Comparison of ENCODE assay signal across 20 cellular contexts in genomic region chr11:80937831-80938230, GRCh38.
"Had no signal": no experiment of that assay in that cellular context is flagged by ENCODE, and none has a peak within 500 bp of the region (broad histone marks: within the 10 kb centered on the region; RNA-seq: fewer than 3 reads in every experiment).

No MANE protein-coding gene starts in this region.

- H3K4me1 ChIP-seq: prostate gland, sigmoid colon had no signal

- H3K4me3 ChIP-seq: prostate gland, sigmoid colon, thoracic aorta had no signal

- H3K27me3 Mint-ChIP-seq: activated naive CD8-positive, alpha-beta T cell; effector memory CD8-positive, alpha-beta T cell; natural killer cell treated with Interleukin-12 subunit alpha and Interleukin-12 subunit beta and Interleukin-15 and Interleukin-18, amount 100 ng/mL, for 72 hours had no signal

- H3K27ac ChIP-seq: prostate gland, sigmoid colon, thoracic aorta had no signal

- DNase-seq: activated CD4-positive, alpha-beta T cell treated with anti-CD3 and anti-CD28 coated beads for 1 hour; activated CD4-positive, alpha-beta T cell treated with anti-CD3 and anti-CD28 coated beads, Interleukin-2, amount 50 U/mL, for 48 hours; activated gamma-delta T cell; activated T-cell treated with anti-CD3 and anti-CD28 coated beads, Interleukin-2, amount 50 U/mL, for 4 hours; aorta; central memory CD4-positive, alpha-beta T cell; effector memory CD8-positive, alpha-beta T cell; glutamatergic neuron; immature natural killer cell; occipital lobe; sigmoid colon; stimulated activated CD4-positive, alpha-beta T cell treated with anti-CD3 and anti-CD28 coated beads, Interleukin-12 subunit alpha, Interleukin-12 subunit beta, amount 100 ng/mL, for 4 hours; stimulated activated CD4-positive, alpha-beta T cell treated with anti-CD3 and anti-CD28 coated beads, Interleukin-4, amount 100 ng/mL, for 1 hour; stimulated activated CD8-positive, alpha-beta memory T cell treated with anti-CD3 and anti-CD28 coated beads, Interleukin-4, amount 100 ng/mL, for 48 hours; stimulated activated naive CD8-positive, alpha-beta T cell treated with anti-CD3 and anti-CD28 coated beads, Interleukin-15, Interleukin-2, amounts not matched to agents 100 U/mL and 50 U/mL, for 24 hours; SW 1271 had no signal

- H3K4me3 Mint-ChIP-seq: activated naive CD8-positive, alpha-beta T cell; activated T-cell treated with anti-CD3 and anti-CD28 coated beads, Interleukin-2, amount 50 U/mL, for 4 hours; effector memory CD8-positive, alpha-beta T cell; immature natural killer cell; natural killer cell treated with Interleukin-12 subunit alpha and Interleukin-12 subunit beta and Interleukin-15 and Interleukin-18, amount 100 ng/mL, for 72 hours had no signal

- H3K4me1 Mint-ChIP-seq: immature natural killer cell had no signal

- H3K27ac Mint-ChIP-seq: activated naive CD8-positive, alpha-beta T cell; effector memory CD8-positive, alpha-beta T cell; immature natural killer cell; natural killer cell treated with Interleukin-12 subunit alpha and Interleukin-12 subunit beta and Interleukin-15 and Interleukin-18, amount 100 ng/mL, for 72 hours had no signal

- H3K27me3 ChIP-seq: sigmoid colon had no signal

- ATAC-seq: activated T-cell treated with anti-CD3 and anti-CD28 coated beads, Interleukin-2, amount 50 U/mL, for 4 hours; effector memory CD8-positive, alpha-beta T cell; natural killer cell treated with Interleukin-12 subunit alpha and Interleukin-12 subunit beta and Interleukin-15 and Interleukin-18, amount 100 ng/mL, for 72 hours; stimulated activated naive CD8-positive, alpha-beta T cell treated with anti-CD3 and anti-CD28 coated beads, Interleukin-15, Interleukin-2, amounts not matched to agents 100 U/mL and 50 U/mL, for 24 hours had no signal

- H3K36me3 Mint-ChIP-seq: activated naive CD8-positive, alpha-beta T cell; immature natural killer cell; natural killer cell treated with Interleukin-12 subunit alpha and Interleukin-12 subunit beta and Interleukin-15 and Interleukin-18, amount 100 ng/mL, for 72 hours had no signal

- H3K9me3 ChIP-seq: prostate gland, sigmoid colon, thoracic aorta had no signal
